25 cellular contexts compared by ENCODE assay signal in the genomic region with DNA sequence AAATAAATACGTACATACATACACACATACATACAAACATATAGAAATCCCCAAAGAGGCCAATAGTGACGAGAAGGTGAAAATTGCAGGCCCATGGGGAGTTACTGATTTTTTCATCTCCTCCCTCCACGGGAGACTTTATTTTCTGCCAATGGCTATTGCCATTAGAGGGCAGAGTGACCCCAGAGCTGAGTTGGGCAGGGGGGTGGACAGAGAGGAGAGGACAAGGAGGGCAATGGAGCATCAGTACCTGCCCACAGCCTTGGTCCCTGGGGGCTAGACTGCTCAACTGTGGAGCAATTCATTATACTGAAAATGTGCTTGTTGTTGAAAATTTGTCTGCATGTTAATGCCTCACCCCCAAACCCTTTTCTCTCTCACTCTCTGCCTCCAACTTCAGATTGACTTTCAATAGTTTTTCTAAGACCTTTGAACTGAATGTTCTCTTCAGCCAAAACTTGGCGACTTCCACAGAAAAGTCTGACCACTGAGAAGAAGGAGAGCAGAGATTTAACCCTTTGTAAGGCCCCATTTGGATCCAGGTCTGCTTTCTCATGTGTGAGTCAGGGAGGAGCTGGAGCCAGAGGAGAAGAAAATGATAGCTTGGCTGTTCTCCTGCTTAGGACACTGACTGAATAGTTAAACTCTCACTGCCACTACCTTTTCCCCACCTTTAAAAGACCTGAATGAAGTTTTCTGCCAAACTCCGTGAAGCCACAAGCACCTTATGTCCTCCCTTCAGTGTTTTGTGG.
A peak's percentile ranks its signal among the peaks of the same experiment; 100 is the strongest.
DNase-seq lines count a peak whose midpoint lies in the region; ATAC-seq, FAIRE-seq and TF ChIP-seq lines count a peak whose summit lies in the region.
"Had no signal": no experiment of that assay in that cellular context is flagged by ENCODE, and none has a peak within 500 bp of the region (broad histone marks: within the 10 kb centered on the region; RNA-seq: fewer than 3 reads in every experiment).

No MANE protein-coding gene starts in this region.

- 100% methylated on average over 5 of the region's 5 CpGs; no CpG with 5 or more reads in 1 of the 2 experiments for WGBS in H1 (ENCODE audit: extremely low coverage in 1 of 2, insufficient coverage in 1 of 2, insufficient read length in 1 of 2, insufficient replicate concordance in 2 of 2, low coverage in 1 of 2, low lambda C conversion rate in 2 of 2, missing lambda C conversion rate in 1 of 2), 2 experiments

- TF ChIP-seq EP300 in H1 (IDR thresholded peaks at IDR 0.05; ENCODE audit: borderline replicate concordance in 1 of 2, low read depth in 2 of 2, low read length in 2 of 2) = no peak

- H3K56ac ChIP-seq in H1 (replicated peaks; ENCODE audit: insufficient read length, low read depth, low read length) = no peak overlapping the region

- H3K9ac ChIP-seq in H1 (replicated peaks in 1 of 4; ENCODE audit: extremely low read depth in 1 of 4, low read depth in 3 of 4, low read length in 3 of 4) = no peak overlapping the region

- intact Hi-C loops in Right ventricle myocardium superior (cut with DNase I) (no loop called here), Right ventricle myocardium inferior (cut with DNase I) (loop anchor here (5.0 to 10.0 kb wide), 2 partner anchors 58 to 420 kb away; no protein-coding TSS in a partner anchor), uterus (cut with DNase I; ENCODE audit: low total_unique reads) (no loop called here)

- H2BK12ac ChIP-seq in H1 (ENCODE audit: low read depth, low read length) = no peak overlapping the region

- no peaks in the 10 kb centered on the region; the same call in 1 of the 2 replicates for H3K23me2 ChIP-seq in H1 (ENCODE audit: low read depth, low read length)

- H2BK5ac ChIP-seq in H1 (ENCODE audit: low read depth, low read length) = no peak overlapping the region

- H2BK20ac ChIP-seq in H1 (ENCODE audit: low read length) = no peak overlapping the region

- TF ChIP-seq RAD21 in H1 (IDR thresholded peaks at IDR 0.05 in 1 of 2, conservative IDR thresholded peaks at IDR 0.05 in 1 of 2; ENCODE audit: low read depth in 2 of 2, low read length in 2 of 2) = peak; percentile 42 to 53

- no peaks in the 10 kb centered on the region for H3K27me3 ChIP-seq in H1 (replicated peaks in 1 of 4; ENCODE audit: control insufficient read depth in 3 of 4, extremely low read depth in 1 of 4, insufficient read depth in 3 of 4, low read length in 3 of 4)
- H3K27me3 ChIP-seq in uterus = no peaks in the 10 kb centered on the region
- H3K27me3 ChIP-seq: pancreas, upper lobe of left lung had no signal

- H4K5ac ChIP-seq in H1 (ENCODE audit: insufficient read length, low read depth, low read length) = no peak overlapping the region

- no peak for FAIRE-seq in H1 (lab: Jason Lieb, UNC)
- FAIRE-seq: G401.6, kidney, pancreas had no signal

- no peak overlapping the region for H3K18ac ChIP-seq in H1 (ENCODE audit: extremely low read depth, low read length)

- no peak overlapping the region for H3K14ac ChIP-seq in H1 (ENCODE audit: insufficient read length)

- H3K4me1 ChIP-seq in H1 (replicated peaks in 1 of 4; ENCODE audit: control insufficient read depth in 3 of 4, insufficient read depth in 4 of 4, low read length in 3 of 4) = no peaks in the 10 kb centered on the region
- H3K4me1 ChIP-seq in uterus = peaks cover 0 to 4% of the 10 kb centered on the region in 2 donors
- H3K4me1 ChIP-seq: HAP-1, pancreas had no signal

- no peak overlapping the region for H4K8ac ChIP-seq in H1 (ENCODE audit: extremely low read depth, insufficient read depth, low read length)

- H3K9me3 ChIP-seq in H1 (ENCODE audit: insufficient read depth in 2 of 2, low read depth in 1 of 2, low read length in 1 of 2) = no peaks in the 10 kb centered on the region
- no peaks in the 10 kb centered on the region for H3K9me3 ChIP-seq in uterus
- H3K9me3 ChIP-seq: HAP-1, pancreas, upper lobe of left lung had no signal

- ATAC-seq in Right ventricle myocardium superior (ENCODE audit: poor library complexity) (peak; percentile 52), Right ventricle myocardium inferior (no peak)
- ATAC-seq: activated T-helper 17 cell treated with anti-CD3 and anti-CD28 coated beads, Interleukin-2, amount 50 U/mL, for 72 hours; natural killer cell; stimulated activated naive CD8-positive, alpha-beta T cell treated with anti-CD3 and anti-CD28 coated beads, Interleukin-15, amount 100 ng/mL, for 72 hours had no signal

- TF ChIP-seq CTCF in H1 (IDR thresholded peaks at IDR 0.05; ENCODE audit: control extremely low read depth in 1 of 3, insufficient read depth in 1 of 3, low read depth in 1 of 3, low read length in 3 of 3) (no peak), uterus (IDR thresholded peaks at IDR 0.05) (no peak)

- no peaks in the 10 kb centered on the region for H3K79me1 ChIP-seq in H1 (ENCODE audit: low read depth, low read length)

- no peak overlapping the region for H2AFZ ChIP-seq in H1 (ENCODE audit: low read length)

- H3K27ac ChIP-seq in H1 (ENCODE audit: low read depth, low read length) = no peak overlapping the region
- peak overlapping the region; percentile 15 to 51 for H3K27ac ChIP-seq in uterus
- H3K27ac ChIP-seq: epithelial cell of prostate, pancreas, SK-N-MC, upper lobe of left lung had no signal

- no peak overlapping the region for H2AK5ac ChIP-seq in H1 (ENCODE audit: low read depth, low read length)

- no peak overlapping the region for H3K4ac ChIP-seq in H1 (replicated peaks; ENCODE audit: insufficient read length, low read depth, low read length)

- no peak for DNase-seq in Right ventricle myocardium superior
- no peak for DNase-seq in Right ventricle myocardium inferior (ENCODE audit: missing footprints)
- DNase-seq in H1 (ENCODE audit: low read depth in 1 of 2, low spot score in 2 of 2) = no peak
- peak; percentile 11 for DNase-seq in inferior parietal cortex (ENCODE audit: extremely low spot score)
- no peak for DNase-seq in uterus
- no peak for DNase-seq in T1000 (lab: John Stamatoyannopoulos, UW)
- DNase-seq in stimulated activated CD4-positive, alpha-beta T cell treated with anti-CD3 and anti-CD28 coated beads, Interleukin-4, amount 100 ng/mL, for 1 hour = no peak
- no peak for DNase-seq in UCSD-AML1 (lab: John Stamatoyannopoulos, UW; ENCODE audit: unreplicated experiment)
- DNase-seq: 8988T; activated CD4-positive, alpha-beta T cell treated with anti-CD3 and anti-CD28 coated beads for 1 hour; activated naive CD8-positive, alpha-beta T cell treated with anti-CD3 and anti-CD28 coated beads, Interleukin-2, amount 10 ng/mL, durations not matched to agents 7 days and 5 days; kidney; mesendoderm; natural killer cell; NCI-H187; NCI-H2227 treated with DMSO at 0.1 percent for 48 hours; pancreas; stimulated activated CD4-positive, alpha-beta T cell treated with anti-CD3 and anti-CD28 coated beads, Interleukin-2, amount 100 ng/mL, for 24 hours; stimulated activated naive CD8-positive, alpha-beta T cell treated with anti-CD3 and anti-CD28 coated beads, Interleukin-15, amount 100 ng/mL, for 72 hours had no signal

- H3K4me3 ChIP-seq in H1 (ENCODE audit: extremely low read depth in 1 of 4, insufficient read depth in 2 of 4, low read depth in 3 of 4, low read length in 4 of 4) = no peak overlapping the region
- H3K4me3 ChIP-seq in uterus = no peak overlapping the region
- H3K4me3 ChIP-seq: HAP-1, pancreas, SK-N-MC, upper lobe of left lung had no signal

- no peak overlapping the region for H2BK15ac ChIP-seq in H1 (ENCODE audit: low read length)

- CTCF ChIA-PET in H1 (lab: Charles Lee; ENCODE audit: partially characterized antibody) = interaction anchor here (0.7 to 1.1 kb wide), 2 partner anchors 363 to 421 kb away, joined by 3 read pairs; no protein-coding TSS in a partner anchor

- no peak for TF ChIP-seq POLR2A in H1 (IDR thresholded peaks at IDR 0.05; ENCODE audit: control extremely low read depth in 1 of 2, low read depth in 2 of 2, low read length in 2 of 2)
- TF ChIP-seq POLR2A in uterus (IDR thresholded peaks at IDR 0.05) = no peak

- POLR2A ChIA-PET in H1 (lab: Charles Lee; ENCODE audit: partially characterized antibody) = no interaction called here

- no peak overlapping the region for H2BK120ac ChIP-seq in H1 (replicated peaks; ENCODE audit: low read depth, low read length)

- no peak overlapping the region for H4K91ac ChIP-seq in H1 (replicated peaks; ENCODE audit: insufficient read length, low read length)

- no peaks in the 10 kb centered on the region for H3K79me2 ChIP-seq in H1 (ENCODE audit: control insufficient read depth in 1 of 2, insufficient read depth in 2 of 2, low read length in 2 of 2)

- H4K20me1 ChIP-seq in H1 (replicated peaks in 1 of 2; ENCODE audit: control insufficient read depth in 1 of 2, insufficient read depth in 2 of 2, low read length in 2 of 2) = no peaks in the 10 kb centered on the region

- H3K36me3 ChIP-seq in H1 (ENCODE audit: control insufficient read depth in 2 of 4, insufficient read depth in 4 of 4, low read length in 3 of 4) = peaks cover 0 to 5% (median 1%) of the 10 kb centered on the region in 4 experiments; a peak in 1 of 8 replicates
- H3K36me3 ChIP-seq in uterus = no peaks in the 10 kb centered on the region
- H3K36me3 ChIP-seq: pancreas, upper lobe of left lung had no signal

- no peak overlapping the region for H3K4me2 ChIP-seq in H1 (ENCODE audit: insufficient read depth in 1 of 2, low read depth in 2 of 2, low read length in 2 of 2)

- H3K23ac ChIP-seq in H1 (ENCODE audit: insufficient read length) = no peak overlapping the region

TF ChIP-seq in H1, 55 proteins besides CTCF, POLR2A, EP300 and RAD21:
- no peak for TF ChIP-seq EZH2 (IDR thresholded peaks at IDR 0.05; ENCODE audit: low read depth, low read length, severe bottlenecking)
- TF ChIP-seq BACH1 (IDR thresholded peaks at IDR 0.05; ENCODE audit: low read length) = no peak
- no peak for TF ChIP-seq SP4 (IDR thresholded peaks at IDR 0.05; ENCODE audit: low read length)
- no peak for TF ChIP-seq TBP (IDR thresholded peaks at IDR 0.05; ENCODE audit: low read depth, low read length)
TF ChIP-seq in H1: peak in this region for 0.
